In the genomic region with DNA sequence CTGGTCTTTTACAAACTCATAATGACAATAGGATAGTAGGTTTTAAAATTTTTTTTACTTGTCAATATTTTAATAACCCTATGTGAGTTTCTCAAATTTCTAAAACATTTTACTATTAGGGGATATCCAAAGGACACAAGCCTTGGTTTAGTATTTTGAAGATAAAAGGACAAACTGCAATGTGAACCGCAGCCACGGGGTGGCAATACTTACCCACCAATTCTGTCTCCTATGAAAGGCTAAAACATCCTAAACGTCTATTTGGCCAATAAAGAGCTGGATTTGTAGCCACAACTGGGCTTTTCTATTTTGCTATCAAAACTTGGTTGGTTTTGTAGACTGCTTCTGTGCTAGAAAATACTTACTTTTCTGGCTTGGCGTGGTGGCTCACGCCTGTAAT, we compare ENCODE assay signal across 8 cellular contexts. TPM values are rescaled to one million over a fixed set of nuclear protein-coding genes. Genes with fewer than 3 reads are reported as not detected.
DNase-seq lines count a peak whose midpoint lies in the region; ATAC-seq and TF ChIP-seq lines count a peak whose summit lies in the region.
"Not testable (repeated sequence)": the region's sequence is repeated elsewhere in the genome, so short reads cannot be mapped to it uniquely, and the experiment has no call there.

No MANE protein-coding gene starts in this region.

- not testable (repeated sequence) for H3K4me3 ChIP-seq in GM12865 (ENCODE audit: low read depth, low read length); colonic mucosa; left lung; upper lobe of right lung

- not testable (repeated sequence) for H3K9ac ChIP-seq in colonic mucosa (ENCODE audit: low read depth in 2 of 2, low read length in 2 of 2)

- H3K27me3 ChIP-seq in colonic mucosa, left lung, upper lobe of right lung: not testable (repeated sequence)

- TF ChIP-seq CTCF in GM12865 (IDR thresholded peaks at IDR 0.05; ENCODE audit: insufficient read depth, low read depth, low read length, missing control alignments) (peak; percentile 32), colonic mucosa (IDR thresholded peaks at IDR 0.05) (peak; percentile 44), left lung (IDR thresholded peaks at IDR 0.05) (peak; percentile 46 to 53), upper lobe of right lung (IDR thresholded peaks at IDR 0.05) (peak; percentile 52)

- not testable (repeated sequence) for H3K4me1 ChIP-seq in colonic mucosa, left lung, upper lobe of right lung

- not testable (repeated sequence) for H3K27ac ChIP-seq in colonic mucosa, left lung, upper lobe of right lung

- intact Hi-C loops in colonic mucosa (cut with DNase I); left lung (cut with DNase I); upper lobe of right lung (cut with DNase I): not testable (repeated sequence)

- H3K9me3 ChIP-seq in colonic mucosa, left lung, upper lobe of right lung: not testable (repeated sequence)

- not testable (repeated sequence) for H3K36me3 ChIP-seq in colonic mucosa, left lung, upper lobe of right lung

- not testable (repeated sequence) for DNase-seq in GM12865 (ENCODE audit: low read depth)
- DNase-seq in NCI-H2107 (lab: John Stamatoyannopoulos, UW), result peak; percentile 42
- peak in 4 of 5 donors; percentile 48 to 70 (median 52) for DNase-seq in T-helper 1 cell
- DNase-seq in activated T-cell treated with anti-CD3 and anti-CD28 coated beads for 24 hours (ENCODE audit: low read depth), result peak; percentile 68
- DNase-seq in colonic mucosa, result peak; percentile 77
- peak in 1 of 2 donors; percentile 59 for DNase-seq in left lung
- DNase-seq in stimulated activated CD4-positive, alpha-beta T cell treated with anti-CD3 and anti-CD28 coated beads, Interleukin-15, amount 100 ng/mL, for 24 hours, result peak; percentile 79
- DNase-seq in upper lobe of right lung, result peak; percentile 74

- ATAC-seq in left lung (peak; percentile 66), upper lobe of right lung (peak; percentile 64)

RNA-seq across cellular contexts. Expression of gene RCC1L, which starts 4.0 kb away (rescaled TPM):
- 10 to 100 TPM; 41.1 to 64.7 TPM for total RNA-seq in colonic mucosa
- 10 to 100 TPM; 37.8 to 39.1 TPM for total RNA-seq in left lung
- total RNA-seq in upper lobe of right lung, result 33.1 TPM

RNA-seq across cellular contexts. Expression of gene GTF2IRD2B, which starts 14.8 kb away (rescaled TPM):
- 10 to 100 TPM; 24.6 to 28.2 TPM for total RNA-seq in colonic mucosa
- 10 to 100 TPM; 30.3 to 33.1 TPM for total RNA-seq in left lung
- 46.5 TPM for total RNA-seq in upper lobe of right lung
